Comparison of ENCODE assay signal across 7 cellular contexts in the genomic region with DNA sequence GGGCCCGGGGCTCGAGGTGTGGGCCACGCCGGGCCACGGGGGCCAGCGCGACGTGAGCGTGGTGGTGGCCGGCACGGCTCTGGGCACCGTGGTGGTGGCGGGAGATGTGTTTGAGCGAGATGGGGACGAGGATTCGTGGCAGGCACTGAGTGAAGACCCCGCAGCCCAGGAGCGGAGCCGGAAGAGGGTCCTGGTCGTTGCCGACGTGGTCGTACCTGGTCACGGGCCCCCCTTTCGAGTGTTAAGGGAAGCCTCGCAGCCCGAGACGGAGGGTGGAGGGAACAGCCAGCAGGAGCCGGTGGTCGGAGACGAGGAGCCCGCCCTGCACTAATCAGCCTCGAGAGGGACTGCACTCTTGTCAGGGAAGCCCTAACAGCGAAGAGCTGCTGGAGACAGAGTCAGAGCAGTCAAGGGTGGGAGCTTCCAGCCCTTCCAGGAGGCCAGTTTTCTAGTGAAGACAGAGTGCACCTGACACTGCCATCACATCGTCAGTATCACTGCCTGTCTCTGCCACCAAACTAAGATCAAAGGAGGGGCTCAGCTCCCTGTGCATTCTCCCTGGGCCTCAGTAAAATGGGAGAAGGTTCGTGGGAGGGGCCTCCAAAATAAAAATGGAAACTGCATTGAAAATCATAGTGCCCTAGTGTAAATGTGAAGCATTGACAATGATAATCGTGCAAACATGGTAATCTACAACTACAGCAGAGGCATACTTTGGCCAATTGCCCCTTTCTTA. TPM values are rescaled to one million over a fixed set of nuclear protein-coding genes. Genes with fewer than 3 reads are reported as not detected.
A peak's percentile ranks its signal among the peaks of the same experiment; 100 is the strongest.
DNase-seq lines count a peak whose midpoint lies in the region; ATAC-seq and TF ChIP-seq lines count a peak whose summit lies in the region.

No MANE protein-coding gene starts in this region.

- no peaks in the 10 kb centered on the region for H3K9me3 Mint-ChIP-seq in activated T-helper 2 cell treated with anti-CD3 and anti-CD28 coated beads, Interferon-gamma antibody, Interleukin-2, Interleukin-4, amounts not matched to agents 10 μg/mL and 5 μg/mL and 100 μg/mL, durations not matched to agents 14 hours and 24 hours and 36 hours

- H3K27me3 Mint-ChIP-seq in activated T-helper 2 cell treated with anti-CD3 and anti-CD28 coated beads, Interferon-gamma antibody, Interleukin-2, Interleukin-4, amounts not matched to agents 10 μg/mL and 5 μg/mL and 100 μg/mL, durations not matched to agents 14 hours and 24 hours and 36 hours (ENCODE audit: low read depth) = no peaks in the 10 kb centered on the region

- DNase-seq in GM12865 (ENCODE audit: low read depth) (peak; percentile 37), LNCaP clone FGC (ENCODE audit: low read depth) (no peak), left ventricle myocardium superior (no peak), sigmoid colon (no peak), mesenteric fat pad (ENCODE audit: low spot score) (no peak)
- DNase-seq in activated T-helper 2 cell treated with anti-CD3 and anti-CD28 coated beads, Interferon-gamma antibody, Interleukin-2, Interleukin-4, amounts not matched to agents 10 μg/mL and 5 μg/mL and 100 μg/mL, durations not matched to agents 14 hours and 24 hours and 36 hours (ENCODE audit: low spot score) = no peak

- H3K4me1 ChIP-seq in sigmoid colon = peaks cover 0 to 33% (median 24%) of the 10 kb centered on the region in 4 donors

- peak overlapping the region; percentile 91 to 95 (median 94) for H3K27ac ChIP-seq in sigmoid colon

- peaks cover 31% of the 10 kb centered on the region for H3K4me1 Mint-ChIP-seq in activated T-helper 2 cell treated with anti-CD3 and anti-CD28 coated beads, Interferon-gamma antibody, Interleukin-2, Interleukin-4, amounts not matched to agents 10 μg/mL and 5 μg/mL and 100 μg/mL, durations not matched to agents 14 hours and 24 hours and 36 hours (ENCODE audit: low read depth)

- peak overlapping the region; percentile 77 for H3K4me3 Mint-ChIP-seq in activated T-helper 2 cell treated with anti-CD3 and anti-CD28 coated beads, Interferon-gamma antibody, Interleukin-2, Interleukin-4, amounts not matched to agents 10 μg/mL and 5 μg/mL and 100 μg/mL, durations not matched to agents 14 hours and 24 hours and 36 hours (ENCODE audit: low read depth)

- peaks cover 22% of the 10 kb centered on the region for H3K36me3 Mint-ChIP-seq in activated T-helper 2 cell treated with anti-CD3 and anti-CD28 coated beads, Interferon-gamma antibody, Interleukin-2, Interleukin-4, amounts not matched to agents 10 μg/mL and 5 μg/mL and 100 μg/mL, durations not matched to agents 14 hours and 24 hours and 36 hours (ENCODE audit: low read depth)

- peak overlapping the region; percentile 52 for H3K27ac Mint-ChIP-seq in activated T-helper 2 cell treated with anti-CD3 and anti-CD28 coated beads, Interferon-gamma antibody, Interleukin-2, Interleukin-4, amounts not matched to agents 10 μg/mL and 5 μg/mL and 100 μg/mL, durations not matched to agents 14 hours and 24 hours and 36 hours

- no peak for TF ChIP-seq EP300 in sigmoid colon (IDR thresholded peaks at IDR 0.05)

- TF ChIP-seq POLR2A in sigmoid colon (IDR thresholded peaks at IDR 0.05) = no peak

- H3K36me3 ChIP-seq in sigmoid colon = peaks cover 0 to 7% (median 0%) of the 10 kb centered on the region in 4 donors

- WGBS in sigmoid colon, 2 donors = 2 to 5% methylated on average over 37 of the region's 37 CpGs

- intact Hi-C loops in activated T-helper 2 cell treated with anti-CD3 and anti-CD28 coated beads, Interferon-gamma antibody, Interleukin-2, Interleukin-4, amounts not matched to agents 10 μg/mL and 5 μg/mL and 100 μg/mL, durations not matched to agents 14 hours and 24 hours and 36 hours (cut with micrococcal nuclease) = loop anchor here (1.0 to 10.0 kb wide), 4 partner anchors 9 to 213 kb away; a partner anchor contains a TSS
- intact Hi-C loops in left ventricle myocardium superior (cut with micrococcal nuclease) (no loop called here), sigmoid colon (cut with DNase I) (loop anchor here (2.0 to 5.0 kb wide), 4 partner anchors 27 to 211 kb away; a partner anchor contains a TSS)

- no peaks in the 10 kb centered on the region for H3K27me3 ChIP-seq in sigmoid colon

- H3K9me3 ChIP-seq in sigmoid colon = no peaks in the 10 kb centered on the region

- H3K4me3 ChIP-seq in GM12865 (ENCODE audit: low read depth, low read length) (peak overlapping the region; percentile 96), LNCaP clone FGC (ENCODE audit: low read depth, low read length) (peak overlapping the region; percentile 90), sigmoid colon (peak overlapping the region; percentile 64 to 88 (median 80))

- no peak for TF ChIP-seq CTCF in GM12865 (IDR thresholded peaks at IDR 0.05; ENCODE audit: insufficient read depth, low read depth, low read length, missing control alignments)
- no peak for TF ChIP-seq CTCF in LNCaP clone FGC (IDR thresholded peaks at IDR 0.05; ENCODE audit: control insufficient read depth, extremely low read depth, insufficient read depth)
- no peak for TF ChIP-seq CTCF in sigmoid colon (IDR thresholded peaks at IDR 0.05)

- ATAC-seq in left ventricle myocardium superior (peak; percentile 2), GM21526 (IDR thresholded peaks at IDR 0.05; ENCODE audit: low FRiP score, unreplicated experiment) (no peak)

RNA-seq across cellular contexts. Expression of a gene that starts 1.3 kb away (rescaled TPM):
- 2.8 and 2.9 TPM in 2 replicates for total RNA-seq in activated T-helper 2 cell treated with anti-CD3 and anti-CD28 coated beads, Interferon-gamma antibody, Interleukin-2, Interleukin-4, amounts not matched to agents 10 μg/mL and 5 μg/mL and 100 μg/mL, durations not matched to agents 14 hours and 24 hours and 36 hours
- total RNA-seq in left ventricle myocardium superior = 2.8 TPM
- 1 to 10 TPM; 2.5 to 5.8 (median 4.3) TPM for total RNA-seq in sigmoid colon
- 1 to 10 TPM; 1.6 to 4.2 (median 2.6) TPM for polyA plus RNA-seq in sigmoid colon
- total RNA-seq in mesenteric fat pad = 1.7 TPM

RNA-seq across cellular contexts. Expression of a gene that starts 8.6 kb away (rescaled TPM):
- 17.0 and 19.1 TPM in 2 replicates for total RNA-seq in activated T-helper 2 cell treated with anti-CD3 and anti-CD28 coated beads, Interferon-gamma antibody, Interleukin-2, Interleukin-4, amounts not matched to agents 10 μg/mL and 5 μg/mL and 100 μg/mL, durations not matched to agents 14 hours and 24 hours and 36 hours
- 10.8 TPM for total RNA-seq in left ventricle myocardium superior
- total RNA-seq in sigmoid colon = 10 to 100 TPM; 13.9 to 26.6 (median 15.5) TPM
- 10 to 100 TPM in 1 of 3 donors, 1 to 10 TPM in 2; 4.4 to 14.2 (median 5.4) TPM for polyA plus RNA-seq in sigmoid colon
- total RNA-seq in mesenteric fat pad = 9.2 TPM

RNA-seq across cellular contexts. Expression of a gene that starts 8.9 kb away (rescaled TPM):
- total RNA-seq in activated T-helper 2 cell treated with anti-CD3 and anti-CD28 coated beads, Interferon-gamma antibody, Interleukin-2, Interleukin-4, amounts not matched to agents 10 μg/mL and 5 μg/mL and 100 μg/mL, durations not matched to agents 14 hours and 24 hours and 36 hours = 68.1 and 76.9 TPM in 2 replicates
- total RNA-seq in left ventricle myocardium superior (31.9 TPM), sigmoid colon (10 to 100 TPM; 56.6 to 87.8 (median 65.2) TPM), mesenteric fat pad (27.7 TPM)
- 10 to 100 TPM; 18.0 to 37.8 (median 18.7) TPM for polyA plus RNA-seq in sigmoid colon

RNA-seq across cellular contexts. Expression of a gene that starts 20.7 kb away (rescaled TPM):
- total RNA-seq in activated T-helper 2 cell treated with anti-CD3 and anti-CD28 coated beads, Interferon-gamma antibody, Interleukin-2, Interleukin-4, amounts not matched to agents 10 μg/mL and 5 μg/mL and 100 μg/mL, durations not matched to agents 14 hours and 24 hours and 36 hours = 125 and 130 TPM in 2 replicates
- total RNA-seq in left ventricle myocardium superior (104 TPM), sigmoid colon (100 to 1,000 TPM; 222 to 309 (median 264) TPM), mesenteric fat pad (112 TPM)
- 100 to 1,000 TPM; 409 to 626 (median 469) TPM for polyA plus RNA-seq in sigmoid colon

RNA-seq across cellular contexts. Expression of a gene that starts 26.6 kb away (rescaled TPM):
- total RNA-seq in activated T-helper 2 cell treated with anti-CD3 and anti-CD28 coated beads, Interferon-gamma antibody, Interleukin-2, Interleukin-4, amounts not matched to agents 10 μg/mL and 5 μg/mL and 100 μg/mL, durations not matched to agents 14 hours and 24 hours and 36 hours = 12.2 and 16.4 TPM in 2 replicates
- total RNA-seq in left ventricle myocardium superior (15.3 TPM), sigmoid colon (10 to 100 TPM; 18.1 to 26.6 (median 20.8) TPM), mesenteric fat pad (7.5 TPM)
- 10 to 100 TPM; 14.6 to 17.3 (median 16.2) TPM for polyA plus RNA-seq in sigmoid colon
